ENCODE assay signal across 1 cellular context in the genomic region with DNA sequence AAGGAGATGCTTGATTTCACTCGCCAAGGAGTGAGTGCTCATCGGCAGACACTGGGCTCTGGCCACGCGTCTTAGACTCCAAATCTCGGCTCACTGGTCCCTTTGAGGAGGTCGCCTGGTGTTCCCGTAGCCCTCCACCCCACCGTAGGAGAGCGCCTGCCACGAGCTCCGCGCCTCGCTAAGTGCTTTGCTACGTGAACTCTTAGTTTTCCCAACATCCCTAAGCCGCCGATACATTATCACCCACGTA.
TF ChIP-seq lines count a peak whose summit lies in the region.

No MANE protein-coding gene starts in this region.

TF ChIP-seq in SK-N-SH, 30 proteins besides CTCF, POLR2A, EP300 and RAD21 (continued from another document):
- TF ChIP-seq SMC3 (IDR thresholded peaks at IDR 0.05; ENCODE audit: low read depth, low read length): no peak
- TF ChIP-seq NRF1 (IDR thresholded peaks at IDR 0.05; ENCODE audit: low read depth, low read length): no peak
- TF ChIP-seq MEF2A (IDR thresholded peaks at IDR 0.05; ENCODE audit: borderline replicate concordance, low read depth): no peak
- TF ChIP-seq, protein P1, sequence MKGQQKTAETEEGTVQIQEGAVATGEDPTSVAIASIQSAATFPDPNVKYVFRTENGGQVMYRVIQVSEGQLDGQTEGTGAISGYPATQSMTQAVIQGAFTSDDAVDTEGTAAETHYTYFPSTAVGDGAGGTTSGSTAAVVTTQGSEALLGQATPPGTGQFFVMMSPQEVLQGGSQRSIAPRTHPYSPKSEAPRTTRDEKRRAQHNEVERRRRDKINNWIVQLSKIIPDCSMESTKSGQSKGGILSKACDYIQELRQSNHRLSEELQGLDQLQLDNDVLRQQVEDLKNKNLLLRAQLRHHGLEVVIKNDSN (IDR thresholded peaks at IDR 0.05; ENCODE audit: borderline replicate concordance, low read depth): no peak
- TF ChIP-seq CHD2 (IDR thresholded peaks at IDR 0.05; ENCODE audit: low read length, partially characterized antibody): no peak
